In the genomic region with DNA sequence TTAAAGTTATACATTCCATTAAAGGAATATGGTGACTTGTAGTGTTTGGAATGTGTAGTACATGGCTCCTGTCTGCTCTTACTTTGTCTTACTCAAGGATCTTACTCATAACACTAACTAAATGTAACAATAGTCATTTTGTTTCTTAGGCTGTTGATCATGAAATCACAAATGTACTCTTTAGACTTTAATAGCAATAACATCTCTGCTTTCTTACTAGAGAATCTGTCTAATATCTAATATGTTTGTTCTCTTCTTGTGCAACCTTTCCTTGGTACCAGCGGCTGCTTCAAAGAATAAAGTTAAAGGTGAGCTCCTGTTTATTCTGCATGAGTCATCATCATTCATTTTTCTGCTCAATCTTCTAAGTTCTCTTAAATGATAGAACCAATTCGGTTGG, we compare ENCODE assay signal across 35 cellular contexts.
A peak's percentile ranks its signal among the peaks of the same experiment; 100 is the strongest.
DNase-seq lines count a peak whose midpoint lies in the region; ATAC-seq, FAIRE-seq and TF ChIP-seq lines count a peak whose summit lies in the region.
"Had no signal": no experiment of that assay in that cellular context is flagged by ENCODE, and none has a peak within 500 bp of the region (broad histone marks: within the 10 kb centered on the region; RNA-seq: fewer than 3 reads in every experiment).

No MANE protein-coding gene starts in this region.

- no TSS peak for BruUV-seq in HepG2 (replicated peaks; lab: Mats Ljungman, UMichigan)

- in situ Hi-C loops in HepG2 (cut with HindIII; ENCODE audit: extremely low pct_ligation_motif_present, low pct_unique_long_range_greater_than_20kb): no loop called here

- CTCF ChIA-PET in HepG2 (lab: Yijun Ruan, JAX; ENCODE audit: low intra/inter-chr PET ratio, low total read pairs): no interaction called here

- no peaks in the 10 kb centered on the region for H4K20me1 ChIP-seq in HepG2 (ENCODE audit: insufficient read depth, low read length)

- H3K4me1 ChIP-seq in HepG2 (ENCODE audit: insufficient read depth, low read length) (peaks cover 16% of the 10 kb centered on the region), right lobe of liver (no peaks in the 10 kb centered on the region)
- H3K4me1 ChIP-seq: heart left ventricle, Peyer's patch, psoas muscle, transverse colon had no signal

- DNase-seq in HepG2 (ENCODE audit: low spot score) (peak; percentile 89), right lobe of liver (no peak), SW480 (ENCODE audit: low spot score) (peak; percentile 39), foreskin fibroblast (peak; percentile 10 to 45), anterior cingulate cortex (lab: John Stamatoyannopoulos, UW) (no peak), C1 segment of cervical spinal cord (lab: John Stamatoyannopoulos, UW) (no peak)
- DNase-seq: 8988T; activated CD4-positive, alpha-beta T cell treated with anti-CD3 and anti-CD28 coated beads for 4 hours; activated CD8-positive, alpha-beta T cell treated with anti-CD3 and anti-CD28 coated beads, Interleukin-2, amount 10 ng/mL, durations not matched to agents 7 days and 5 days; activated effector memory CD4-positive, alpha-beta T cell treated with Interleukin-2 at 50 U/mL for 16 hours; amygdala; caudate nucleus; CD4-positive, CD25-positive, alpha-beta regulatory T cell; cortex of kidney; effector memory CD4-positive, alpha-beta T cell; erythroblast; heart left ventricle; natural killer cell; NCI-H1417; NCI-H2029 treated with DMSO at 0.1 percent for 48 hours; NCI-H2227 treated with DMSO at 0.1 percent for 48 hours; NCI-H526 treated with DMSO at 0.1 percent for 48 hours; nucleus accumbens; Peyer's patch; psoas muscle; SW 1271; T-helper 9 cell; transverse colon; WERI-Rb-1 had no signal

- no peak overlapping the region for H2AFZ ChIP-seq in HepG2 (ENCODE audit: low read length)

- H3K79me2 ChIP-seq in HepG2 (ENCODE audit: insufficient read depth, low read length): no peaks in the 10 kb centered on the region

- H3K4me2 ChIP-seq in HepG2 (ENCODE audit: low read depth, low read length): no peak overlapping the region

- no peak for FAIRE-seq in HepG2 (lab: Jason Lieb, UNC)
- FAIRE-seq: H1 had no signal

- H3K9ac ChIP-seq in HepG2 (ENCODE audit: insufficient read depth, low read depth, low read length): no peak overlapping the region

- TF ChIP-seq POLR2A in HepG2 (IDR thresholded peaks at IDR 0.05; ENCODE audit: insufficient read depth in 1 of 2, low read depth in 2 of 2, low read length in 2 of 2) (no peak), right lobe of liver (IDR thresholded peaks at IDR 0.05) (no peak)

- peak; percentile 57 for ATAC-seq in HepG2
- ATAC-seq in right lobe of liver: no peak
- no peak for ATAC-seq in HG03108 (IDR thresholded peaks at IDR 0.05; ENCODE audit: unreplicated experiment)
- ATAC-seq in GM19455 (IDR thresholded peaks at IDR 0.05; ENCODE audit: unreplicated experiment): no peak
- ATAC-seq: activated CD8-positive, alpha-beta T cell treated with anti-CD3 and anti-CD28 coated beads, Interleukin-2, amount 10 ng/mL, durations not matched to agents 7 days and 5 days; activated naive CD4-positive, alpha-beta T cell treated with anti-CD3 and anti-CD28 coated beads, Interleukin-2, amount 50 U/mL, for 72 hours; heart left ventricle; natural killer cell; psoas muscle; stimulated activated effector memory CD8-positive, alpha-beta T cell treated with anti-CD3 and anti-CD28 coated beads, Interleukin-12 subunit alpha, Interleukin-12 subunit beta, amount 100 ng/mL, for 72 hours had no signal

- POLR2A ChIA-PET in HepG2 (lab: Yijun Ruan, JAX): no interaction called here

- H3K27me3 ChIP-seq in HepG2 (ENCODE audit: control insufficient read depth in 1 of 2, insufficient read depth in 2 of 2, low read length in 2 of 2) (no peaks in the 10 kb centered on the region), right lobe of liver (no peaks in the 10 kb centered on the region)
- H3K27me3 ChIP-seq: heart left ventricle, Peyer's patch, transverse colon had no signal

- H3K4me3 ChIP-seq in HepG2 (replicated peaks in 1 of 3; ENCODE audit: insufficient read depth in 1 of 3, low read depth in 2 of 3, low read length in 3 of 3) (no peak overlapping the region), right lobe of liver (no peak overlapping the region), foreskin fibroblast (ENCODE audit: low read depth in 1 of 2, low read length in 2 of 2) (no peak overlapping the region)
- H3K4me3 ChIP-seq: heart left ventricle, lung, Peyer's patch, psoas muscle, transverse colon had no signal

- no peak for TF ChIP-seq RAD21 in HepG2 (CRISPR knock-in tag; IDR thresholded peaks at IDR 0.05)

- no peak overlapping the region for H3K27ac ChIP-seq in HepG2 (ENCODE audit: extremely low read length, insufficient read depth, low read length)
- H3K27ac ChIP-seq in right lobe of liver: no peak overlapping the region
- H3K27ac ChIP-seq: heart left ventricle, Peyer's patch, psoas muscle, transverse colon, WERI-Rb-1 had no signal

- WGBS in HepG2 (ENCODE audit: low lambda C conversion rate): 5% methylated on average over 2 of the region's 2 CpGs
- WGBS in right lobe of liver (ENCODE audit: insufficient coverage, low coverage, low lambda C conversion rate, missing lambda C conversion rate): 44% methylated on average over 2 of the region's 2 CpGs

- no peak for TF ChIP-seq CTCF in HepG2 (CRISPR knock-in tag; IDR thresholded peaks at IDR 0.05)
- TF ChIP-seq CTCF in right lobe of liver (IDR thresholded peaks at IDR 0.05): no peak
- TF ChIP-seq CTCF in foreskin fibroblast (IDR thresholded peaks at IDR 0.05; ENCODE audit: low read depth, low read length): no peak

- intact Hi-C loops in HepG2 (cut with micrococcal nuclease; ENCODE audit: unreplicated experiment) (no loop called here), right lobe of liver (cut with DNase I) (no loop called here)

- H3K9me3 ChIP-seq in HepG2 (ENCODE audit: low read length) (peaks cover 10% of the 10 kb centered on the region), right lobe of liver (no peaks in the 10 kb centered on the region)
- H3K9me3 ChIP-seq: heart left ventricle, Peyer's patch, psoas muscle, transverse colon had no signal

- H3K36me3 ChIP-seq in HepG2 (replicated peaks in 1 of 2; ENCODE audit: control insufficient read depth in 1 of 2, insufficient read depth in 2 of 2, low read length in 2 of 2): no peaks in the 10 kb centered on the region
- no peaks in the 10 kb centered on the region for H3K36me3 ChIP-seq in right lobe of liver
- H3K36me3 ChIP-seq: heart left ventricle, Peyer's patch, transverse colon, WERI-Rb-1 had no signal

- TF ChIP-seq EP300 in HepG2 (IDR thresholded peaks at IDR 0.05; ENCODE audit: low read depth in 2 of 2, low read length in 2 of 2): peak in 1 of 2 experiments; percentile 52; a peak in 1 of 4 replicates
- TF ChIP-seq EP300 in HepG2 (CRISPR knock-in tag; IDR thresholded peaks at IDR 0.05; ENCODE audit: borderline replicate concordance): no peak

TF ChIP-seq in HepG2, 621 proteins besides CTCF, POLR2A, EP300 and RAD21 (continues in another document):
- TF ChIP-seq SOX5 (CRISPR knock-in tag; IDR thresholded peaks at IDR 0.05; ENCODE audit: borderline replicate concordance) (peak; percentile 24; the same call in 1 of the 2 replicates), ZNF782 (CRISPR knock-in tag; IDR thresholded peaks at IDR 0.05; ENCODE audit: borderline replicate concordance) (no peak), ZFY (CRISPR knock-in tag; IDR thresholded peaks at IDR 0.05) (no peak), BCL6 (CRISPR knock-in tag; IDR thresholded peaks at IDR 0.05) (peak; percentile 30; the same call in 1 of the 2 replicates), ZNF777 (CRISPR knock-in tag; IDR thresholded peaks at IDR 0.05) (no peak), FOXP1 (IDR thresholded peaks at IDR 0.05) (no peak), FOXP1 (CRISPR knock-in tag; IDR thresholded peaks at IDR 0.05) (peak; percentile 39; the same call in 1 of the 2 replicates), SMARCE1 (IDR thresholded peaks at IDR 0.05; ENCODE audit: borderline replicate concordance) (no peak)
- TF ChIP-seq, protein P1, sequence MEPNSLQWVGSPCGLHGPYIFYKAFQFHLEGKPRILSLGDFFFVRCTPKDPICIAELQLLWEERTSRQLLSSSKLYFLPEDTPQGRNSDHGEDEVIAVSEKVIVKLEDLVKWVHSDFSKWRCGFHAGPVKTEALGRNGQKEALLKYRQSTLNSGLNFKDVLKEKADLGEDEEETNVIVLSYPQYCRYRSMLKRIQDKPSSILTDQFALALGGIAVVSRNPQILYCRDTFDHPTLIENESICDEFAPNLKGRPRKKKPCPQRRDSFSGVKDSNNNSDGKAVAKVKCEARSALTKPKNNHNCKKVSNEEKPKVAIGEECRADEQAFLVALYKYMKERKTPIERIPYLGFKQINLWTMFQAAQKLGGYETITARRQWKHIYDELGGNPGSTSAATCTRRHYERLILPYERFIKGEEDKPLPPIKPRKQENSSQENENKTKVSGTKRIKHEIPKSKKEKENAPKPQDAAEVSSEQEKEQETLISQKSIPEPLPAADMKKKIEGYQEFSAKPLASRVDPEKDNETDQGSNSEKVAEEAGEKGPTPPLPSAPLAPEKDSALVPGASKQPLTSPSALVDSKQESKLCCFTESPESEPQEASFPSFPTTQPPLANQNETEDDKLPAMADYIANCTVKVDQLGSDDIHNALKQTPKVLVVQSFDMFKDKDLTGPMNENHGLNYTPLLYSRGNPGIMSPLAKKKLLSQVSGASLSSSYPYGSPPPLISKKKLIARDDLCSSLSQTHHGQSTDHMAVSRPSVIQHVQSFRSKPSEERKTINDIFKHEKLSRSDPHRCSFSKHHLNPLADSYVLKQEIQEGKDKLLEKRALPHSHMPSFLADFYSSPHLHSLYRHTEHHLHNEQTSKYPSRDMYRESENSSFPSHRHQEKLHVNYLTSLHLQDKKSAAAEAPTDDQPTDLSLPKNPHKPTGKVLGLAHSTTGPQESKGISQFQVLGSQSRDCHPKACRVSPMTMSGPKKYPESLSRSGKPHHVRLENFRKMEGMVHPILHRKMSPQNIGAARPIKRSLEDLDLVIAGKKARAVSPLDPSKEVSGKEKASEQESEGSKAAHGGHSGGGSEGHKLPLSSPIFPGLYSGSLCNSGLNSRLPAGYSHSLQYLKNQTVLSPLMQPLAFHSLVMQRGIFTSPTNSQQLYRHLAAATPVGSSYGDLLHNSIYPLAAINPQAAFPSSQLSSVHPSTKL (CRISPR knock-in tag; IDR thresholded peaks at IDR 0.05): peak; percentile 84
- TF ChIP-seq, protein P2, sequence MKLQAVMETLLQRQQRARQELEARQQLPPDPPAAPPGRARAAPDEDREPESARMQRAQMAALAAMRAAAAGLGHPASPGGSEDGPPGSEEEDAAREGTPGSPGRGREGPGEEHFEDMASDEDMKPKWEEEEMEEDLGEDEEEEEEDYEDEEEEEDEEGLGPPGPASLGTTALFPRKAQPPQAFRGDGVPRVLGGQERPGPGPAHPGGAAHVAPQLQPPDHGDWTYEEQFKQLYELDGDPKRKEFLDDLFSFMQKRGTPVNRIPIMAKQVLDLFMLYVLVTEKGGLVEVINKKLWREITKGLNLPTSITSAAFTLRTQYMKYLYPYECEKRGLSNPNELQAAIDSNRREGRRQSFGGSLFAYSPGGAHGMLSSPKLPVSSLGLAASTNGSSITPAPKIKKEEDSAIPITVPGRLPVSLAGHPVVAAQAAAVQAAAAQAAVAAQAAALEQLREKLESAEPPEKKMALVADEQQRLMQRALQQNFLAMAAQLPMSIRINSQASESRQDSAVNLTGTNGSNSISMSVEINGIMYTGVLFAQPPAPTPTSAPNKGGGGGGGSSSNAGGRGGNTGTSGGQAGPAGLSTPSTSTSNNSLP (IDR thresholded peaks at IDR 0.05; ENCODE audit: low read depth, low read length): peak; percentile 79

Comparison
In these comparisons a context has a peak if more than half of its experiments do, and no peak if none do; other contexts are left out.
1. DNase-seq: peak in HepG2 (single experiment), SW480 (single experiment) and foreskin fibroblast (2 of 2); none in right lobe of liver (0 of 3), anterior cingulate cortex (0 of 58) and C1 segment of cervical spinal cord (0 of 14).